8 cellular contexts compared by ENCODE assay signal in genomic region chr1:15323351-15323988, GRCh38.
A peak's percentile ranks its signal among the peaks of the same experiment; 100 is the strongest.
DNase-seq lines count a peak whose midpoint lies in the region; ATAC-seq, FAIRE-seq and TF ChIP-seq lines count a peak whose summit lies in the region.

No MANE protein-coding gene starts in this region.

- peak; percentile 93 for TF ChIP-seq CTCF in WI38 (IDR thresholded peaks at IDR 0.05; ENCODE audit: low read depth, low read length)
- TF ChIP-seq CTCF in mammary epithelial cell (conservative IDR thresholded peaks at IDR 0.05 in 1 of 2, IDR thresholded peaks at IDR 0.05 in 1 of 2; ENCODE audit: extremely low read depth in 1 of 2, insufficient read depth in 1 of 2, low read depth in 1 of 2, low read length in 2 of 2) = peak; percentile 97 to 98

- in situ Hi-C loops in mammary epithelial cell (cut with MboI; ENCODE audit: low sequenced_read_pairs in 2 of 2) = no loop called here

- WGBS in mammary epithelial cell (ENCODE audit: low coverage, missing lambda C conversion rate) = 52% methylated on average over 14 of the region's 15 CpGs

- CTCF ChIA-PET in mammary epithelial cell (lab: Charles Lee; ENCODE audit: low non-redundant PET) = interaction anchor here (0.5 to 1.3 kb wide), 4 partner anchors 19 to 183 kb away, joined by 4 to 6 read pairs (median 4); no protein-coding TSS in a partner anchor

- no peaks in the 10 kb centered on the region for H4K20me1 ChIP-seq in mammary epithelial cell (ENCODE audit: insufficient read depth, low read length)

- no TSS peak for BruUV-seq in mammary epithelial cell (replicated peaks; lab: Mats Ljungman, UMichigan)

- no peak overlapping the region for H3K27ac ChIP-seq in mammary epithelial cell (ENCODE audit: insufficient read depth, low read depth, low read length)

- DNase-seq in GM19238 (ENCODE audit: insufficient read length, low spot score) = peak; percentile 54
- DNase-seq in NCI-H2171 treated with DMSO at 0.1 percent for 48 hours (lab: John Stamatoyannopoulos, UW) = peak; percentile 65
- DNase-seq in mammary epithelial cell = peak; percentile 55
- peak; percentile 47 to 48 for DNase-seq in stimulated activated CD4-positive, alpha-beta T cell treated with anti-CD3 and anti-CD28 coated beads, Interleukin-15, amount 100 ng/mL, for 1 hour (ENCODE audit: low read depth in 1 of 2, low spot score in 1 of 2)

- no peak overlapping the region for H2AFZ ChIP-seq in mammary epithelial cell (ENCODE audit: low read depth, low read length)

- no peaks in the 10 kb centered on the region for H3K4me1 ChIP-seq in mammary epithelial cell (ENCODE audit: insufficient read depth, low read length)

- dilution Hi-C loops in mammary epithelial cell (cut with HindIII; ENCODE audit: low sequenced_read_pairs) = loop anchor here (5.0 kb wide), 2 partner anchors 86 to 119 kb away; no protein-coding TSS in a partner anchor

- FAIRE-seq in A204.1 (lab: Jason Lieb, UNC) = peak; percentile 65
- peak; percentile 92 for FAIRE-seq in islet of Langerhans (lab: Jason Lieb, UNC)

- no peaks in the 10 kb centered on the region for H3K36me3 ChIP-seq in mammary epithelial cell (ENCODE audit: insufficient read depth, low read length)

- H3K27me3 ChIP-seq in mammary epithelial cell (ENCODE audit: insufficient read depth, low read length) = no peaks in the 10 kb centered on the region

- H3K4me3 ChIP-seq in WI38 (ENCODE audit: low read depth, low read length) (no peak overlapping the region), mammary epithelial cell (replicated peaks in 1 of 3; ENCODE audit: insufficient read depth in 1 of 3, low read depth in 2 of 3, low read length in 3 of 3) (no peak overlapping the region)

- no peaks in the 10 kb centered on the region for H3K79me2 ChIP-seq in mammary epithelial cell (ENCODE audit: insufficient read depth, low read length)

- no peak overlapping the region for H3K4me2 ChIP-seq in mammary epithelial cell (ENCODE audit: insufficient read depth, low read depth, low read length)

- H3K9me3 ChIP-seq in mammary epithelial cell (replicated peaks; ENCODE audit: insufficient read depth, low read length) = no peaks in the 10 kb centered on the region

- intact Hi-C loops in mammary epithelial cell (cut with micrococcal nuclease) = loop anchor here (1.0 to 5.0 kb wide), 4 partner anchors 41 to 419 kb away; partner anchors contain the start of gene TMEM82

- no peak overlapping the region for H3K9ac ChIP-seq in mammary epithelial cell (ENCODE audit: insufficient read depth, low read length)

- no peak for ATAC-seq in HG02588 (IDR thresholded peaks at IDR 0.05; ENCODE audit: unreplicated experiment)
